In genomic region chr3:146390967-146391366, GRCh38 we compare ENCODE assay signal across 14 cellular contexts.
A peak's percentile ranks its signal among the peaks of the same experiment; 100 is the strongest.
DNase-seq lines count a peak whose midpoint lies in the region; FAIRE-seq and TF ChIP-seq lines count a peak whose summit lies in the region.
"Had no signal": no experiment of that assay in that cellular context is flagged by ENCODE, and none has a peak within 500 bp of the region (broad histone marks: within the 10 kb centered on the region; RNA-seq: fewer than 3 reads in every experiment).

No MANE protein-coding gene starts in this region.

- H3K4me1 ChIP-seq in adipocyte (ENCODE audit: control insufficient read depth, insufficient read depth, low read length) (peaks cover 23% of the 10 kb centered on the region), osteoblast (ENCODE audit: insufficient read depth, low read length) (peaks cover 10% of the 10 kb centered on the region)
- H3K4me1 ChIP-seq: spleen had no signal

- H3K36me3 ChIP-seq in adipocyte (ENCODE audit: control insufficient read depth, insufficient read depth, low read length, severe bottlenecking) (no peaks in the 10 kb centered on the region), osteoblast (ENCODE audit: insufficient read depth, low read length) (no peaks in the 10 kb centered on the region)
- H3K36me3 ChIP-seq: spleen had no signal

- peak overlapping the region; percentile 31 for H3K27ac Mint-ChIP-seq in Calu3 (ENCODE audit: unreplicated experiment)
- no peak overlapping the region for H3K27ac Mint-ChIP-seq in activated naive CD8-positive, alpha-beta T cell treated with anti-CD3 and anti-CD28 coated beads for 36 hours
- H3K27ac Mint-ChIP-seq: CD8-positive, alpha-beta memory T cell had no signal

- no peaks in the 10 kb centered on the region for H3K79me2 ChIP-seq in osteoblast (ENCODE audit: insufficient read depth, low read length)

- no peak for TF ChIP-seq CTCF in Calu3 (IDR thresholded peaks at IDR 0.05; ENCODE audit: unreplicated experiment)
- TF ChIP-seq CTCF in foreskin fibroblast (IDR thresholded peaks at IDR 0.05; ENCODE audit: low read depth, low read length), result no peak
- TF ChIP-seq CTCF in osteoblast (IDR thresholded peaks at IDR 0.05; ENCODE audit: extremely low read depth, low read depth, low read length), result no peak
- TF ChIP-seq CTCF in GM10266 (IDR thresholded peaks at IDR 0.05; ENCODE audit: control insufficient read depth, insufficient read depth, low read depth, missing control alignments), result no peak
- TF ChIP-seq CTCF in D721Med (IDR thresholded peaks at IDR 0.05; ENCODE audit: insufficient read depth, missing control alignments), result no peak

- intact Hi-C loops in Calu3 (cut with micrococcal nuclease; ENCODE audit: unreplicated experiment), result no loop called here

- DNase-seq in Calu3, result no peak
- peak; percentile 91 for DNase-seq in adipocyte (ENCODE audit: low read depth)
- DNase-seq in foreskin fibroblast, result peak; percentile 90 to 96
- DNase-seq in osteoblast (ENCODE audit: insufficient read length, low spot score, missing footprints), result peak; percentile 48
- no peak for DNase-seq in GM10266 (ENCODE audit: extremely low spot score)
- no peak for DNase-seq in COR-L47 (lab: John Stamatoyannopoulos, UW)
- no peak for DNase-seq in activated naive CD8-positive, alpha-beta T cell treated with anti-CD3 and anti-CD28 coated beads for 36 hours
- DNase-seq in D721Med (ENCODE audit: insufficient read length, low spot score), result no peak
- DNase-seq: activated T-cell treated with anti-CD3 and anti-CD28 coated beads, Interleukin-2, amount 50 U/mL, for 48 hours; CD8-positive, alpha-beta memory T cell; central memory CD4-positive, alpha-beta T cell; NCI-H510A; SHP77 treated with DMSO at 0.1 percent for 48 hours; spleen had no signal

- no peak overlapping the region for H3K4me3 Mint-ChIP-seq in Calu3 (ENCODE audit: low read depth, unreplicated experiment)
- no peak overlapping the region for H3K4me3 Mint-ChIP-seq in activated naive CD8-positive, alpha-beta T cell treated with anti-CD3 and anti-CD28 coated beads for 36 hours
- H3K4me3 Mint-ChIP-seq: CD8-positive, alpha-beta memory T cell had no signal

- peaks cover 35% of the 10 kb centered on the region for H3K4me1 Mint-ChIP-seq in Calu3 (ENCODE audit: low read depth, unreplicated experiment)
- H3K4me1 Mint-ChIP-seq in activated naive CD8-positive, alpha-beta T cell treated with anti-CD3 and anti-CD28 coated beads for 36 hours, result no peaks in the 10 kb centered on the region
- H3K4me1 Mint-ChIP-seq: CD8-positive, alpha-beta memory T cell had no signal

- H2AFZ ChIP-seq in osteoblast (ENCODE audit: low read length), result no peak overlapping the region

- no peaks in the 10 kb centered on the region for H4K20me1 ChIP-seq in osteoblast (ENCODE audit: insufficient read depth, low read length)

- H3K36me3 Mint-ChIP-seq in Calu3 (ENCODE audit: insufficient read depth, unreplicated experiment), result no peaks in the 10 kb centered on the region
- no peaks in the 10 kb centered on the region for H3K36me3 Mint-ChIP-seq in activated naive CD8-positive, alpha-beta T cell treated with anti-CD3 and anti-CD28 coated beads for 36 hours
- H3K36me3 Mint-ChIP-seq: CD8-positive, alpha-beta memory T cell had no signal

- BruUV-seq in Calu3 (replicated peaks; lab: Mats Ljungman, UMichigan), result no TSS peak

- no peaks in the 10 kb centered on the region for H3K27me3 ChIP-seq in adipocyte (replicated peaks; ENCODE audit: control insufficient read depth, insufficient read depth, low read length)
- H3K27me3 ChIP-seq in osteoblast (ENCODE audit: insufficient read depth, low read length), result no peaks in the 10 kb centered on the region
- H3K27me3 ChIP-seq: spleen had no signal

- H3K9me3 ChIP-seq in adipocyte (ENCODE audit: control insufficient read depth, low read length) (no peaks in the 10 kb centered on the region), osteoblast (ENCODE audit: low read depth, low read length) (no peaks in the 10 kb centered on the region)
- H3K9me3 ChIP-seq: spleen had no signal

- CTCF ChIA-PET in Calu3 (lab: Charles Lee), result interaction anchor here (1.1 kb wide), 1 partner anchor 9 kb away, joined by 4 read pairs; no protein-coding TSS in a partner anchor

- H3K4me3 ChIP-seq in adipocyte (ENCODE audit: low read length), result peak overlapping the region; percentile 46
- no peak overlapping the region for H3K4me3 ChIP-seq in foreskin fibroblast (ENCODE audit: low read depth in 1 of 2, low read length in 2 of 2)
- H3K4me3 ChIP-seq in osteoblast (ENCODE audit: insufficient read depth, low read length), result no peak overlapping the region
- H3K4me3 ChIP-seq: spleen had no signal

- FAIRE-seq in D721Med (lab: Jason Lieb, UNC), result no peak

- peak overlapping the region; percentile 13 for H3K9ac ChIP-seq in adipocyte (ENCODE audit: low read length)

- peak overlapping the region; percentile 16 for H3K27ac ChIP-seq in osteoblast (ENCODE audit: low read depth, low read length)
- H3K27ac ChIP-seq: spleen had no signal

- H3K9me3 Mint-ChIP-seq in Calu3 (ENCODE audit: low read depth, unreplicated experiment), result no peaks in the 10 kb centered on the region
- H3K9me3 Mint-ChIP-seq in activated naive CD8-positive, alpha-beta T cell treated with anti-CD3 and anti-CD28 coated beads for 36 hours, result no peaks in the 10 kb centered on the region
- H3K9me3 Mint-ChIP-seq: CD8-positive, alpha-beta memory T cell had no signal

- no peaks in the 10 kb centered on the region for H3K27me3 Mint-ChIP-seq in Calu3 (ENCODE audit: unreplicated experiment)
- H3K27me3 Mint-ChIP-seq in activated naive CD8-positive, alpha-beta T cell treated with anti-CD3 and anti-CD28 coated beads for 36 hours, result peaks cover 7% of the 10 kb centered on the region

- peak overlapping the region; percentile 45 for H3K4me2 ChIP-seq in osteoblast (ENCODE audit: insufficient read depth, low read length)

Comparison
In these comparisons a context has a peak if more than half of its experiments do, and no peak if none do; other contexts are left out.
1. DNase-seq: peak in adipocyte (single experiment), foreskin fibroblast (2 of 2) and osteoblast (single experiment); none in Calu3 (single experiment), GM10266 (single experiment), COR-L47 (single experiment), activated naive CD8-positive, alpha-beta T cell treated with anti-CD3 and anti-CD28 coated beads for 36 hours (single experiment) and D721Med (single experiment).